1 cellular context compared by ENCODE assay signal in the genomic region with DNA sequence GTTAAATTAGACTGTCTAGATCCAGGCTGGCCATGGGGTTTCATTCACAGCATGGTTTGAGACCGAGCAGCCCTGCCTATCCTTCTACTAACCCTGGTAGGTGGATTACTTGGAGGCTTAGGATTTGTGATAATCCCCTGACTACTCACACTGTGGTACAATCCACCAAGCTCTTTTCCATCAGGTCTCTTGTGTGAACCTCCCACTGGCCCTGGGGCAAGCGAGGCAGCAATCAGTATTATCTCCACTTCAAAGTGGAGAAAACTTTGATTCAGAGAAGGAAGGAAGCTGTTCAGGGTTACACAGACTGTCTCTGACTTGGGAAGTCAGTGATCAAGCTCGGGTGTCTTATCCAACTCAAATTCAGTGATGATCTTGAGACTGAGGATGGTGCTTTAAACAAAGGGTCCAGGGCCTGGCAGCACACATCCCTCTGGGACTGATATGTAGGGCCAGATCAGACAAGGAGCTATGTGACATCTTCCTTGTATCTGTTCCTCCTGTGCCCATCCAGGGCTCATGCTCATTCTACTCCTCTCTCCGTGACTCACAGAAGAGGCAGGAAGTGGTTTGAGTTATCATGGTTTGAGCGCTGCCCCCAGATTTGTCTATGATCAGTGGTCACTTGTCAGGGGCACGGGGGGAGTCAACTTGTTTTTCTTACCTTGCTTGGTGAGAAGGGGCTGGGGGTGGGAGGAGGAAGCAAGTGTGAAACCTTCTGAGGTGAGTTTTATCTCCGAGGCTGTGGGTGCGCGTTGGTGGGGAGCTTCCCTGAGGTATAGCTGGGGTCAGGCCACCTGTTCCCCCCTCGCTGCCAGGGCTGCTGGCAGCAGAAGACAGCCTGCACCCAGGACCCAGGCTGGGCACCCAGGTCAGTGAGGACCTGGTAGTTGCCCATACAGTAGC.
TF ChIP-seq lines count a peak whose summit lies in the region.

No MANE protein-coding gene starts in this region.

TF ChIP-seq in GM12878, 131 proteins besides CTCF, POLR2A, EP300 and RAD21 (continued from another document and continues in another):
- TF ChIP-seq, protein P1, sequence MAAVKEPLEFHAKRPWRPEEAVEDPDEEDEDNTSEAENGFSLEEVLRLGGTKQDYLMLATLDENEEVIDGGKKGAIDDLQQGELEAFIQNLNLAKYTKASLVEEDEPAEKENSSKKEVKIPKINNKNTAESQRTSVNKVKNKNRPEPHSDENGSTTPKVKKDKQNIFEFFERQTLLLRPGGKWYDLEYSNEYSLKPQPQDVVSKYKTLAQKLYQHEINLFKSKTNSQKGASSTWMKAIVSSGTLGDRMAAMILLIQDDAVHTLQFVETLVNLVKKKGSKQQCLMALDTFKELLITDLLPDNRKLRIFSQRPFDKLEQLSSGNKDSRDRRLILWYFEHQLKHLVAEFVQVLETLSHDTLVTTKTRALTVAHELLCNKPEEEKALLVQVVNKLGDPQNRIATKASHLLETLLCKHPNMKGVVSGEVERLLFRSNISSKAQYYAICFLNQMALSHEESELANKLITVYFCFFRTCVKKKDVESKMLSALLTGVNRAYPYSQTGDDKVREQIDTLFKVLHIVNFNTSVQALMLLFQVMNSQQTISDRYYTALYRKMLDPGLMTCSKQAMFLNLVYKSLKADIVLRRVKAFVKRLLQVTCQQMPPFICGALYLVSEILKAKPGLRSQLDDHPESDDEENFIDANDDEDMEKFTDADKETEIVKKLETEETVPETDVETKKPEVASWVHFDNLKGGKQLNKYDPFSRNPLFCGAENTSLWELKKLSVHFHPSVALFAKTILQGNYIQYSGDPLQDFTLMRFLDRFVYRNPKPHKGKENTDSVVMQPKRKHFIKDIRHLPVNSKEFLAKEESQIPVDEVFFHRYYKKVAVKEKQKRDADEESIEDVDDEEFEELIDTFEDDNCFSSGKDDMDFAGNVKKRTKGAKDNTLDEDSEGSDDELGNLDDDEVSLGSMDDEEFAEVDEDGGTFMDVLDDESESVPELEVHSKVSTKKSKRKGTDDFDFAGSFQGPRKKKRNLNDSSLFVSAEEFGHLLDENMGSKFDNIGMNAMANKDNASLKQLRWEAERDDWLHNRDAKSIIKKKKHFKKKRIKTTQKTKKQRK (IDR thresholded peaks at IDR 0.05; ENCODE audit: low read depth, low read length) = no peak
- TF ChIP-seq CBX3 (IDR thresholded peaks at IDR 0.05; ENCODE audit: borderline replicate concordance, low read depth) = no peak
- no peak for TF ChIP-seq BRCA1 (IDR thresholded peaks at IDR 0.05; ENCODE audit: low read depth, low read length)
- no peak; the same call in 1 of the 2 replicates for TF ChIP-seq RAD51 (IDR thresholded peaks at IDR 0.05)
- TF ChIP-seq, protein P2, sequence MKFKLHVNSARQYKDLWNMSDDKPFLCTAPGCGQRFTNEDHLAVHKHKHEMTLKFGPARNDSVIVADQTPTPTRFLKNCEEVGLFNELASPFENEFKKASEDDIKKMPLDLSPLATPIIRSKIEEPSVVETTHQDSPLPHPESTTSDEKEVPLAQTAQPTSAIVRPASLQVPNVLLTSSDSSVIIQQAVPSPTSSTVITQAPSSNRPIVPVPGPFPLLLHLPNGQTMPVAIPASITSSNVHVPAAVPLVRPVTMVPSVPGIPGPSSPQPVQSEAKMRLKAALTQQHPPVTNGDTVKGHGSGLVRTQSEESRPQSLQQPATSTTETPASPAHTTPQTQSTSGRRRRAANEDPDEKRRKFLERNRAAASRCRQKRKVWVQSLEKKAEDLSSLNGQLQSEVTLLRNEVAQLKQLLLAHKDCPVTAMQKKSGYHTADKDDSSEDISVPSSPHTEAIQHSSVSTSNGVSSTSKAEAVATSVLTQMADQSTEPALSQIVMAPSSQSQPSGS (IDR thresholded peaks at IDR 0.05; ENCODE audit: low read length) = peak; percentile 73
- TF ChIP-seq HDAC6 (IDR thresholded peaks at IDR 0.05; ENCODE audit: unreplicated experiment) = no peak
- no peak for TF ChIP-seq ZZZ3 (IDR thresholded peaks at IDR 0.05; ENCODE audit: control insufficient read depth, insufficient read length, low read depth)
- TF ChIP-seq CHD2 (IDR thresholded peaks at IDR 0.05; ENCODE audit: borderline replicate concordance, low read depth, low read length) = peak; percentile 62; the same call in 1 of the 2 replicates
- peak; percentile 97 for TF ChIP-seq NR2F1 (conservative IDR thresholded peaks at IDR 0.05)
- TF ChIP-seq, protein P3, sequence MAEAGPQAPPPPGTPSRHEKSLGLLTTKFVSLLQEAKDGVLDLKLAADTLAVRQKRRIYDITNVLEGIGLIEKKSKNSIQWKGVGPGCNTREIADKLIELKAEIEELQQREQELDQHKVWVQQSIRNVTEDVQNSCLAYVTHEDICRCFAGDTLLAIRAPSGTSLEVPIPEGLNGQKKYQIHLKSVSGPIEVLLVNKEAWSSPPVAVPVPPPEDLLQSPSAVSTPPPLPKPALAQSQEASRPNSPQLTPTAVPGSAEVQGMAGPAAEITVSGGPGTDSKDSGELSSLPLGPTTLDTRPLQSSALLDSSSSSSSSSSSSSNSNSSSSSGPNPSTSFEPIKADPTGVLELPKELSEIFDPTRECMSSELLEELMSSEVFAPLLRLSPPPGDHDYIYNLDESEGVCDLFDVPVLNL (IDR thresholded peaks at IDR 0.05; ENCODE audit: low read depth, low read length) = no peak
- TF ChIP-seq, protein P4, sequence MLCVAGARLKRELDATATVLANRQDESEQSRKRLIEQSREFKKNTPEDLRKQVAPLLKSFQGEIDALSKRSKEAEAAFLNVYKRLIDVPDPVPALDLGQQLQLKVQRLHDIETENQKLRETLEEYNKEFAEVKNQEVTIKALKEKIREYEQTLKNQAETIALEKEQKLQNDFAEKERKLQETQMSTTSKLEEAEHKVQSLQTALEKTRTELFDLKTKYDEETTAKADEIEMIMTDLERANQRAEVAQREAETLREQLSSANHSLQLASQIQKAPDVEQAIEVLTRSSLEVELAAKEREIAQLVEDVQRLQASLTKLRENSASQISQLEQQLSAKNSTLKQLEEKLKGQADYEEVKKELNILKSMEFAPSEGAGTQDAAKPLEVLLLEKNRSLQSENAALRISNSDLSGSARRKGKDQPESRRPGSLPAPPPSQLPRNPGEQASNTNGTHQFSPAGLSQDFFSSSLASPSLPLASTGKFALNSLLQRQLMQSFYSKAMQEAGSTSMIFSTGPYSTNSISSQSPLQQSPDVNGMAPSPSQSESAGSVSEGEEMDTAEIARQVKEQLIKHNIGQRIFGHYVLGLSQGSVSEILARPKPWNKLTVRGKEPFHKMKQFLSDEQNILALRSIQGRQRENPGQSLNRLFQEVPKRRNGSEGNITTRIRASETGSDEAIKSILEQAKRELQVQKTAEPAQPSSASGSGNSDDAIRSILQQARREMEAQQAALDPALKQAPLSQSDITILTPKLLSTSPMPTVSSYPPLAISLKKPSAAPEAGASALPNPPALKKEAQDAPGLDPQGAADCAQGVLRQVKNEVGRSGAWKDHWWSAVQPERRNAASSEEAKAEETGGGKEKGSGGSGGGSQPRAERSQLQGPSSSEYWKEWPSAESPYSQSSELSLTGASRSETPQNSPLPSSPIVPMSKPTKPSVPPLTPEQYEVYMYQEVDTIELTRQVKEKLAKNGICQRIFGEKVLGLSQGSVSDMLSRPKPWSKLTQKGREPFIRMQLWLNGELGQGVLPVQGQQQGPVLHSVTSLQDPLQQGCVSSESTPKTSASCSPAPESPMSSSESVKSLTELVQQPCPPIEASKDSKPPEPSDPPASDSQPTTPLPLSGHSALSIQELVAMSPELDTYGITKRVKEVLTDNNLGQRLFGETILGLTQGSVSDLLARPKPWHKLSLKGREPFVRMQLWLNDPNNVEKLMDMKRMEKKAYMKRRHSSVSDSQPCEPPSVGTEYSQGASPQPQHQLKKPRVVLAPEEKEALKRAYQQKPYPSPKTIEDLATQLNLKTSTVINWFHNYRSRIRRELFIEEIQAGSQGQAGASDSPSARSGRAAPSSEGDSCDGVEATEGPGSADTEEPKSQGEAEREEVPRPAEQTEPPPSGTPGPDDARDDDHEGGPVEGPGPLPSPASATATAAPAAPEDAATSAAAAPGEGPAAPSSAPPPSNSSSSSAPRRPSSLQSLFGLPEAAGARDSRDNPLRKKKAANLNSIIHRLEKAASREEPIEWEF (IDR thresholded peaks at IDR 0.05; ENCODE audit: insufficient replicate concordance, low read depth, low read length) = no peak
- TF ChIP-seq NFYA (IDR thresholded peaks at IDR 0.05; ENCODE audit: borderline replicate concordance, low read depth, low read length) = no peak
- TF ChIP-seq PML (IDR thresholded peaks at IDR 0.05; ENCODE audit: low read length) = no peak; the same call in 1 of the 2 replicates
- TF ChIP-seq, protein P5, sequence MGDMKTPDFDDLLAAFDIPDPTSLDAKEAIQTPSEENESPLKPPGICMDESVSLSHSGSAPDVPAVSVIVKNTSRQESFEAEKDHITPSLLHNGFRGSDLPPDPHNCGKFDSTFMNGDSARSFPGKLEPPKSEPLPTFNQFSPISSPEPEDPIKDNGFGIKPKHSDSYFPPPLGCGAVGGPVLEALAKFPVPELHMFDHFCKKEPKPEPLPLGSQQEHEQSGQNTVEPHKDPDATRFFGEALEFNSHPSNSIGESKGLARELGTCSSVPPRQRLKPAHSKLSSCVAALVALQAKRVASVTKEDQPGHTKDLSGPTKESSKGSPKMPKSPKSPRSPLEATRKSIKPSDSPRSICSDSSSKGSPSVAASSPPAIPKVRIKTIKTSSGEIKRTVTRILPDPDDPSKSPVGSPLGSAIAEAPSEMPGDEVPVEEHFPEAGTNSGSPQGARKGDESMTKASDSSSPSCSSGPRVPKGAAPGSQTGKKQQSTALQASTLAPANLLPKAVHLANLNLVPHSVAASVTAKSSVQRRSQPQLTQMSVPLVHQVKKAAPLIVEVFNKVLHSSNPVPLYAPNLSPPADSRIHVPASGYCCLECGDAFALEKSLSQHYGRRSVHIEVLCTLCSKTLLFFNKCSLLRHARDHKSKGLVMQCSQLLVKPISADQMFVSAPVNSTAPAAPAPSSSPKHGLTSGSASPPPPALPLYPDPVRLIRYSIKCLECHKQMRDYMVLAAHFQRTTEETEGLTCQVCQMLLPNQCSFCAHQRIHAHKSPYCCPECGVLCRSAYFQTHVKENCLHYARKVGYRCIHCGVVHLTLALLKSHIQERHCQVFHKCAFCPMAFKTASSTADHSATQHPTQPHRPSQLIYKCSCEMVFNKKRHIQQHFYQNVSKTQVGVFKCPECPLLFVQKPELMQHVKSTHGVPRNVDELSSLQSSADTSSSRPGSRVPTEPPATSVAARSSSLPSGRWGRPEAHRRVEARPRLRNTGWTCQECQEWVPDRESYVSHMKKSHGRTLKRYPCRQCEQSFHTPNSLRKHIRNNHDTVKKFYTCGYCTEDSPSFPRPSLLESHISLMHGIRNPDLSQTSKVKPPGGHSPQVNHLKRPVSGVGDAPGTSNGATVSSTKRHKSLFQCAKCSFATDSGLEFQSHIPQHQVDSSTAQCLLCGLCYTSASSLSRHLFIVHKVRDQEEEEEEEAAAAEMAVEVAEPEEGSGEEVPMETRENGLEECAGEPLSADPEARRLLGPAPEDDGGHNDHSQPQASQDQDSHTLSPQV (IDR thresholded peaks at IDR 0.05) = no peak
- TF ChIP-seq, protein P6, sequence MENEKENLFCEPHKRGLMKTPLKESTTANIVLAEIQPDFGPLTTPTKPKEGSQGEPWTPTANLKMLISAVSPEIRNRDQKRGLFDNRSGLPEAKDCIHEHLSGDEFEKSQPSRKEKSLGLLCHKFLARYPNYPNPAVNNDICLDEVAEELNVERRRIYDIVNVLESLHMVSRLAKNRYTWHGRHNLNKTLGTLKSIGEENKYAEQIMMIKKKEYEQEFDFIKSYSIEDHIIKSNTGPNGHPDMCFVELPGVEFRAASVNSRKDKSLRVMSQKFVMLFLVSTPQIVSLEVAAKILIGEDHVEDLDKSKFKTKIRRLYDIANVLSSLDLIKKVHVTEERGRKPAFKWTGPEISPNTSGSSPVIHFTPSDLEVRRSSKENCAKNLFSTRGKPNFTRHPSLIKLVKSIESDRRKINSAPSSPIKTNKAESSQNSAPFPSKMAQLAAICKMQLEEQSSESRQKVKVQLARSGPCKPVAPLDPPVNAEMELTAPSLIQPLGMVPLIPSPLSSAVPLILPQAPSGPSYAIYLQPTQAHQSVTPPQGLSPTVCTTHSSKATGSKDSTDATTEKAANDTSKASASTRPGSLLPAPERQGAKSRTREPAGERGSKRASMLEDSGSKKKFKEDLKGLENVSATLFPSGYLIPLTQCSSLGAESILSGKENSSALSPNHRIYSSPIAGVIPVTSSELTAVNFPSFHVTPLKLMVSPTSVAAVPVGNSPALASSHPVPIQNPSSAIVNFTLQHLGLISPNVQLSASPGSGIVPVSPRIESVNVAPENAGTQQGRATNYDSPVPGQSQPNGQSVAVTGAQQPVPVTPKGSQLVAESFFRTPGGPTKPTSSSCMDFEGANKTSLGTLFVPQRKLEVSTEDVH (IDR thresholded peaks at IDR 0.05; ENCODE audit: low read depth, partially characterized antibody) = no peak
- no peak for TF ChIP-seq KDM1A (IDR thresholded peaks at IDR 0.05; ENCODE audit: borderline replicate concordance)
- TF ChIP-seq ZNF622 (IDR thresholded peaks at IDR 0.05) = no peak
- 0 out of 2 replicates have a peak, but pooled peaks have one; percentile 42 for TF ChIP-seq GABPA (IDR thresholded peaks at IDR 0.05; ENCODE audit: low read depth)
- peak; percentile 80 for TF ChIP-seq FOXM1 (IDR thresholded peaks at IDR 0.05; ENCODE audit: low read depth, low read length)
- peak; percentile 81 for TF ChIP-seq MEF2B (IDR thresholded peaks at IDR 0.05; ENCODE audit: partially characterized antibody, poor library complexity, severe bottlenecking)
- no peak; the same call in 1 of the 2 replicates for TF ChIP-seq FOXK2 (IDR thresholded peaks at IDR 0.05)
- TF ChIP-seq, protein P7, sequence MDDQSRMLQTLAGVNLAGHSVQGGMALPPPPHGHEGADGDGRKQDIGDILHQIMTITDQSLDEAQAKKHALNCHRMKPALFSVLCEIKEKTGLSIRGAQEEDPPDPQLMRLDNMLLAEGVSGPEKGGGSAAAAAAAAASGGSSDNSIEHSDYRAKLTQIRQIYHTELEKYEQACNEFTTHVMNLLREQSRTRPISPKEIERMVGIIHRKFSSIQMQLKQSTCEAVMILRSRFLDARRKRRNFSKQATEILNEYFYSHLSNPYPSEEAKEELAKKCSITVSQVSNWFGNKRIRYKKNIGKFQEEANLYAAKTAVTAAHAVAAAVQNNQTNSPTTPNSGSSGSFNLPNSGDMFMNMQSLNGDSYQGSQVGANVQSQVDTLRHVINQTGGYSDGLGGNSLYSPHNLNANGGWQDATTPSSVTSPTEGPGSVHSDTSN (IDR thresholded peaks at IDR 0.05; ENCODE audit: insufficient replicate concordance, low read depth, low read length) = peak; percentile 2
- TF ChIP-seq, protein P8, sequence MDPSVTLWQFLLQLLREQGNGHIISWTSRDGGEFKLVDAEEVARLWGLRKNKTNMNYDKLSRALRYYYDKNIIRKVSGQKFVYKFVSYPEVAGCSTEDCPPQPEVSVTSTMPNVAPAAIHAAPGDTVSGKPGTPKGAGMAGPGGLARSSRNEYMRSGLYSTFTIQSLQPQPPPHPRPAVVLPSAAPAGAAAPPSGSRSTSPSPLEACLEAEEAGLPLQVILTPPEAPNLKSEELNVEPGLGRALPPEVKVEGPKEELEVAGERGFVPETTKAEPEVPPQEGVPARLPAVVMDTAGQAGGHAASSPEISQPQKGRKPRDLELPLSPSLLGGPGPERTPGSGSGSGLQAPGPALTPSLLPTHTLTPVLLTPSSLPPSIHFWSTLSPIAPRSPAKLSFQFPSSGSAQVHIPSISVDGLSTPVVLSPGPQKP (IDR thresholded peaks at IDR 0.05; ENCODE audit: low read depth, low read length) = 0 out of 2 replicates have a peak, but pooled peaks have one; percentile 21
- no peak for TF ChIP-seq STAT3 (IDR thresholded peaks at IDR 0.05; ENCODE audit: low read depth, low read length)
- TF ChIP-seq SIN3A (IDR thresholded peaks at IDR 0.05; ENCODE audit: low read depth, low read length) = no peak
- peak; percentile 70 for TF ChIP-seq BCL11A (IDR thresholded peaks at IDR 0.05; ENCODE audit: low read depth, low read length)
